In the genomic region with DNA sequence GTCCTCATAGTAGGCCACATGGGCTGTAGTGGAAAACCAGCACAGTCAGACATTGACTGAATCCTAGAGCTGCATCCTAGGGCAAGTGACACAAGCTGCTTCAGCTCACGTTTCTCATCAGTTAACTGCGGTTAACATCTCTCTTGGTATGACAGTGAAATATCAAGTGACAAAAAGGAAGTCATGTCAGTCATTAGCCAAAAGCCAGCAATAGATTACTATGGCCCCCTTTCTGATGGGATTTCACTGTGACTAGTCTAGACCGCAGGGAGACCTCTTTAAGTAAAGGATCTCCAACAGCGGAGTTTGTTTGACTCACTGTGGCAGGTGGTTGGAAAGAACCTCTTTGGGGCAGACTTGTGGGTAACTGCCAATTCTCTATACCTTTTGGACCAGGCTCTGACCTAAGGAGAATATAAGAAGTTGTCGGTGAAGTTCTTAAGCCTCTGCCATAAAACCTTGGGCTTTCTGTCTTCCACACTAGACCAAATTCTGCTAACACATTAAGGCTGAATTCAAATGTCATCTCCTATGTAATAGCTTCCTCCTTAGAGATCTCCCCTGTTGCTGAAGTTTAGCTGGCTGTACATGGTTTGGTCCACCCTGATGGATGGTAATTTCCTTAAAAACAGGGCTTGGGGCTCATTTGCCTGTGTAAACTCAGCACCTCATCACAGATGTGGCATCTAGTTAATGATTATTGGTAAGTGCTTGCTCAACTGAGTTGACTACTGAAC, we compare ENCODE assay signal across 10 cellular contexts.
DNase-seq lines count a peak whose midpoint lies in the region; ATAC-seq and TF ChIP-seq lines count a peak whose summit lies in the region.
"Had no signal": no experiment of that assay in that cellular context is flagged by ENCODE, and none has a peak within 500 bp of the region (broad histone marks: within the 10 kb centered on the region; RNA-seq: fewer than 3 reads in every experiment).

No MANE protein-coding gene starts in this region.

- H3K9me3 ChIP-seq in mucosa of descending colon (no peaks in the 10 kb centered on the region), vagina (no peaks in the 10 kb centered on the region)
- H3K9me3 ChIP-seq: lower lobe of right lung, thoracic aorta had no signal

- H3K36me3 ChIP-seq in mucosa of descending colon (ENCODE audit: low read depth): no peaks in the 10 kb centered on the region
- no peaks in the 10 kb centered on the region for H3K36me3 ChIP-seq in brain microvascular endothelial cell (replicated peaks)
- no peaks in the 10 kb centered on the region for H3K36me3 ChIP-seq in vagina
- H3K36me3 ChIP-seq: lower lobe of right lung, thoracic aorta had no signal

- H3K4me1 ChIP-seq in mucosa of descending colon (ENCODE audit: low read depth): peaks cover 12% of the 10 kb centered on the region
- H3K4me1 ChIP-seq in vagina: peaks cover 25% of the 10 kb centered on the region

- no peak overlapping the region for H3K27ac ChIP-seq in brain microvascular endothelial cell
- H3K27ac ChIP-seq in vagina: no peak overlapping the region
- H3K27ac ChIP-seq: lower lobe of right lung, thoracic aorta had no signal

- no peaks in the 10 kb centered on the region for H3K27me3 ChIP-seq in brain microvascular endothelial cell (replicated peaks)
- no peaks in the 10 kb centered on the region for H3K27me3 ChIP-seq in vagina

- TF ChIP-seq CTCF in mucosa of descending colon (IDR thresholded peaks at IDR 0.05): no peak
- no peak for TF ChIP-seq CTCF in brain microvascular endothelial cell (IDR thresholded peaks at IDR 0.05; ENCODE audit: low read depth, low read length, missing control alignments)
- no peak for TF ChIP-seq CTCF in vagina (IDR thresholded peaks at IDR 0.05)

- no peak overlapping the region for H3K4me3 ChIP-seq in mucosa of descending colon
- H3K4me3 ChIP-seq in brain microvascular endothelial cell (ENCODE audit: low read depth, low read length): no peak overlapping the region
- no peak overlapping the region for H3K4me3 ChIP-seq in vagina
- H3K4me3 ChIP-seq: lower lobe of right lung, thoracic aorta had no signal

- ATAC-seq in GM18517 (IDR thresholded peaks at IDR 0.05; ENCODE audit: unreplicated experiment): peak; percentile 66
- ATAC-seq in GM21526 (IDR thresholded peaks at IDR 0.05; ENCODE audit: low FRiP score, unreplicated experiment): peak; percentile 74
- ATAC-seq in mucosa of descending colon: peak; percentile 84

- no peak for TF ChIP-seq POLR2A in vagina (IDR thresholded peaks at IDR 0.05)

- intact Hi-C loops in mucosa of descending colon (cut with DNase I, micrococcal nuclease): no loop called here
- intact Hi-C loops in posterior cingulate gyrus (cut with DNase I): no loop called here
- intact Hi-C loops in vagina (cut with DNase I): no loop called here

- DNase-seq in HT-29 (ENCODE audit: low spot score) (peak; percentile 3), mucosa of descending colon (no peak), OCI-M2 (lab: John Stamatoyannopoulos, UW; ENCODE audit: unreplicated experiment) (no peak), posterior cingulate gyrus (no peak), brain microvascular endothelial cell (no peak), vagina (ENCODE audit: extremely low spot score in 2 of 2) (no peak)
- DNase-seq: lower lobe of right lung had no signal

- in situ Hi-C loops in brain microvascular endothelial cell (cut with HindIII; ENCODE audit: low pct_ligation_motif_present, low sequenced_read_pairs): no loop called here
